Comparison of ENCODE assay signal across 10 cellular contexts in genomic region chr17:77186141-77186604, GRCh38. TPM values are rescaled to one million over a fixed set of nuclear protein-coding genes. Genes with fewer than 3 reads are reported as not detected.
DNase-seq lines count a peak whose midpoint lies in the region; ATAC-seq and TF ChIP-seq lines count a peak whose summit lies in the region.
"Had no signal": no experiment of that assay in that cellular context is flagged by ENCODE, and none has a peak within 500 bp of the region (broad histone marks: within the 10 kb centered on the region; RNA-seq: fewer than 3 reads in every experiment).

No MANE protein-coding gene starts in this region.

- H3K4me1 ChIP-seq in heart left ventricle (peaks cover 13 to 87% (median 71%) of the 10 kb centered on the region in 12 donors), GM23248 (ENCODE audit: insufficient read depth) (peaks cover 38% of the 10 kb centered on the region)

- TF ChIP-seq POLR2A in heart left ventricle (IDR thresholded peaks at IDR 0.05): no peak

- TF ChIP-seq CTCF in VCaP (conservative IDR thresholded peaks at IDR 0.05) (no peak), heart left ventricle (IDR thresholded peaks at IDR 0.05) (no peak)

- H3K27ac ChIP-seq in VCaP: peak overlapping the region; percentile 71
- H3K27ac ChIP-seq in heart left ventricle: peak overlapping the region in 11 of 12 donors; percentile 20 to 66 (median 44)
- no peak overlapping the region for H3K27ac ChIP-seq in GM23248
- H3K27ac ChIP-seq: tibial artery had no signal

- DNase-seq in NCI-H524 (lab: John Stamatoyannopoulos, UW) (peak; percentile 15 to 31), NCI-H524 treated with DMSO at 0.1 percent for 48 hours (lab: John Stamatoyannopoulos, UW) (no peak), heart left ventricle (peak in 3 of 5 donors; percentile 26 to 58 (median 44)), DMS 273 treated with DMSO at 0.1 percent for 48 hours (lab: John Stamatoyannopoulos, UW) (no peak), GM23248 (no peak)
- peak; percentile 26 for DNase-seq in stimulated activated CD8-positive, alpha-beta memory T cell treated with anti-CD3 and anti-CD28 coated beads, Interleukin-4, amount 100 ng/mL, for 24 hours (ENCODE audit: low read depth)
- DNase-seq: tibial artery had no signal

- WGBS in heart left ventricle, 4 donors: 20 to 41% (median 38%) methylated on average over 13 of the region's 13 CpGs
- WGBS in GM23248 (ENCODE audit: low coverage in 1 of 2, low lambda C conversion rate in 2 of 2, missing lambda C conversion rate in 2 of 2), 2 experiments: 87 to 89% methylated on average over 13 of the region's 13 CpGs

- H3K27me3 ChIP-seq in heart left ventricle (no peaks in the 10 kb centered on the region), GM23248 (replicated peaks; ENCODE audit: insufficient read depth) (no peaks in the 10 kb centered on the region)
- H3K27me3 ChIP-seq: tibial artery had no signal

- H3F3A ChIP-seq in GM23248 (ENCODE audit: insufficient read depth): peaks cover 31% of the 10 kb centered on the region

- H3K9ac ChIP-seq in GM23248: no peak overlapping the region

- no peak overlapping the region for H3K4me3 ChIP-seq in heart left ventricle
- no peak overlapping the region for H3K4me3 ChIP-seq in GM23248
- H3K4me3 ChIP-seq: skin epidermis, tibial artery had no signal

- no peaks in the 10 kb centered on the region for H3K9me3 ChIP-seq in heart left ventricle
- H3K9me3 ChIP-seq in GM23248 (ENCODE audit: low read depth): no peaks in the 10 kb centered on the region
- H3K9me3 ChIP-seq: tibial artery had no signal

- ATAC-seq in heart left ventricle: peak; percentile 67 to 85 (median 76)
- ATAC-seq in HG02763 (IDR thresholded peaks at IDR 0.05; ENCODE audit: unreplicated experiment): no peak

- H3K79me2 ChIP-seq in GM23248 (ENCODE audit: insufficient read depth): peaks cover 100% of the 10 kb centered on the region

- H3K9me2 ChIP-seq in GM23248 (ENCODE audit: insufficient read depth): no peaks in the 10 kb centered on the region

- no peak overlapping the region for H3K4me2 ChIP-seq in GM23248 (ENCODE audit: unreplicated experiment)

- H2AFZ ChIP-seq in GM23248: no peak overlapping the region

- H3K36me3 ChIP-seq in heart left ventricle: peaks cover 0 to 9% (median 3%) of the 10 kb centered on the region in 9 donors
- H3K36me3 ChIP-seq in GM23248 (ENCODE audit: low read depth): peaks cover 2% of the 10 kb centered on the region; the same call in 1 of the 2 replicates

- intact Hi-C loops in heart left ventricle (cut with DNase I): loop anchor here in 4 of 10 donors (5.0 kb wide), 3 partner anchors 34 to 44 kb away; partner anchors contain the start of gene SEC14L1 (in 1 of the 4)

- peaks cover 13% of the 10 kb centered on the region; the same call in 1 of the 2 replicates for H4K20me1 ChIP-seq in GM23248 (ENCODE audit: insufficient read depth)

- in situ Hi-C loops in GM23248 (cut with MboI): no loop called here

RNA-seq across cellular contexts. Expression of gene SEC14L1, which starts 45.4 kb away (rescaled TPM):
- total RNA-seq in heart left ventricle: 100 to 1,000 TPM in 1 of 9 donors, 10 to 100 TPM in 8; 43.6 to 116 (median 53.7) TPM
- 10 to 100 TPM; 26.6 to 69.5 TPM for polyA plus RNA-seq in heart left ventricle
- 24.4 and 27.4 TPM in 2 replicates for total RNA-seq in GM23248 (2014; rRNA removed; shearing (Covaris generic))
- 26.8 and 29.9 TPM in 2 replicates for polyA plus RNA-seq in GM23248 (2016; fragmentation: Nextera tagmentation; extraction: Ambion mirVana)

Comparison
In these comparisons a context has a peak if more than half of its experiments do, and no peak if none do; other contexts are left out.
1. DNase-seq: peak in NCI-H524 (2 of 2), heart left ventricle (3 of 5) and stimulated activated CD8-positive, alpha-beta memory T cell treated with anti-CD3 and anti-CD28 coated beads, Interleukin-4, amount 100 ng/mL, for 24 hours (single experiment); none in NCI-H524 treated with DMSO at 0.1 percent for 48 hours (single experiment), DMS 273 treated with DMSO at 0.1 percent for 48 hours (single experiment) and GM23248 (single experiment).